1 cellular context compared by ENCODE assay signal in genomic region chr1:101004061-101004460, GRCh38.
TF ChIP-seq lines count a peak whose summit lies in the region.

No MANE protein-coding gene starts in this region.

TF ChIP-seq in HepG2, 621 proteins besides CTCF, POLR2A, EP300 and RAD21 (continued from another document and continues in another):
- TF ChIP-seq HOMEZ (CRISPR knock-in tag; IDR thresholded peaks at IDR 0.05; ENCODE audit: low read depth) (peak; percentile 92), ZBTB10 (CRISPR knock-in tag; IDR thresholded peaks at IDR 0.05; ENCODE audit: borderline replicate concordance) (no peak), ZEB1 (IDR thresholded peaks at IDR 0.05; ENCODE audit: insufficient replicate concordance, low read depth) (no peak), GFI1 (CRISPR knock-in tag; IDR thresholded peaks at IDR 0.05; ENCODE audit: borderline replicate concordance) (peak; percentile 100), SMYD3 (CRISPR knock-in tag; IDR thresholded peaks at IDR 0.05) (no peak), ZNF205 (CRISPR knock-in tag; IDR thresholded peaks at IDR 0.05) (0 out of 2 replicates have a peak, but pooled peaks have one; percentile 60), SP5 (CRISPR knock-in tag; IDR thresholded peaks at IDR 0.05; ENCODE audit: borderline replicate concordance, low read depth) (no peak), HMGXB3 (CRISPR knock-in tag; IDR thresholded peaks at IDR 0.05; ENCODE audit: borderline replicate concordance) (peak; percentile 56; the same call in 1 of the 2 replicates), KLF16 (CRISPR knock-in tag; IDR thresholded peaks at IDR 0.05) (peak in 1 of 2 experiments; percentile 78; a peak in 1 of 4 replicates), SUZ12 (IDR thresholded peaks at IDR 0.05; ENCODE audit: low read depth, low read length) (no peak), ZNF18 (CRISPR knock-in tag; IDR thresholded peaks at IDR 0.05; ENCODE audit: insufficient replicate concordance) (no peak), ZNF564 (CRISPR knock-in tag; IDR thresholded peaks at IDR 0.05) (no peak), ZNF572 (CRISPR knock-in tag; IDR thresholded peaks at IDR 0.05) (no peak), TBL1XR1 (IDR thresholded peaks at IDR 0.05; ENCODE audit: borderline replicate concordance, low read length, partially characterized antibody) (peak; percentile 59), SNAPC5 (CRISPR knock-in tag; IDR thresholded peaks at IDR 0.05; ENCODE audit: borderline replicate concordance) (no peak), ZNF543 (CRISPR knock-in tag; IDR thresholded peaks at IDR 0.05) (no peak), AKAP8 (CRISPR knock-in tag; IDR thresholded peaks at IDR 0.05) (no peak), ZBED4 (CRISPR knock-in tag; IDR thresholded peaks at IDR 0.05; ENCODE audit: borderline replicate concordance) (no peak), NR2F2 (IDR thresholded peaks at IDR 0.05; ENCODE audit: borderline replicate concordance, low read depth) (peak; percentile 62; the same call in 1 of the 2 replicates), SIX1 (CRISPR knock-in tag; IDR thresholded peaks at IDR 0.05; ENCODE audit: borderline replicate concordance) (no peak), SSRP1 (CRISPR knock-in tag; IDR thresholded peaks at IDR 0.05) (no peak), ZBTB34 (CRISPR knock-in tag; IDR thresholded peaks at IDR 0.05) (0 out of 2 replicates have a peak, but pooled peaks have one; percentile 69), CHCHD3 (CRISPR knock-in tag; IDR thresholded peaks at IDR 0.05) (no peak), ZFP90 (CRISPR knock-in tag; IDR thresholded peaks at IDR 0.05; ENCODE audit: borderline replicate concordance) (no peak), ZNF562 (CRISPR knock-in tag; IDR thresholded peaks at IDR 0.05; ENCODE audit: borderline replicate concordance) (no peak), ZNF430 (CRISPR knock-in tag; IDR thresholded peaks at IDR 0.05) (no peak), PBX2 (CRISPR knock-in tag; IDR thresholded peaks at IDR 0.05) (no peak), ZNF567 (CRISPR knock-in tag; IDR thresholded peaks at IDR 0.05; ENCODE audit: borderline replicate concordance) (no peak), NFKBIZ (CRISPR knock-in tag; IDR thresholded peaks at IDR 0.05) (peak; percentile 58; the same call in 1 of the 2 replicates), ZNF281 (CRISPR knock-in tag; IDR thresholded peaks at IDR 0.05; ENCODE audit: borderline replicate concordance) (no peak), MED1 (CRISPR knock-in tag; IDR thresholded peaks at IDR 0.05) (peak; percentile 64), ZZZ3 (CRISPR knock-in tag; IDR thresholded peaks at IDR 0.05; ENCODE audit: borderline replicate concordance) (no peak), CREB1 (IDR thresholded peaks at IDR 0.05) (no peak), CREB1 (CRISPR knock-in tag; IDR thresholded peaks at IDR 0.05) (peak; percentile 65), CAMTA2 (CRISPR knock-in tag; IDR thresholded peaks at IDR 0.05; ENCODE audit: borderline replicate concordance) (no peak), HOXA5 (CRISPR knock-in tag; IDR thresholded peaks at IDR 0.05) (peak; percentile 45; the same call in 1 of the 2 replicates), EZH2 (conservative IDR thresholded peaks at IDR 0.05; ENCODE audit: low read depth, low read length) (no peak), ZNF264 (CRISPR knock-in tag; IDR thresholded peaks at IDR 0.05) (peak; percentile 88; the same call in 1 of the 2 replicates), MLX (CRISPR knock-in tag; IDR thresholded peaks at IDR 0.05) (no peak), KDM4B (CRISPR knock-in tag; IDR thresholded peaks at IDR 0.05) (0 out of 2 replicates have a peak, but pooled peaks have one; percentile 20), HOXA7 (CRISPR knock-in tag; IDR thresholded peaks at IDR 0.05) (no peak), NR2F1 (CRISPR knock-in tag; IDR thresholded peaks at IDR 0.05) (no peak)
